19 cellular contexts compared by ENCODE assay signal in genomic region chr3:17065881-17066280, GRCh38.
"Had no signal": no experiment of that assay in that cellular context is flagged by ENCODE, and none has a peak within 500 bp of the region (broad histone marks: within the 10 kb centered on the region; RNA-seq: fewer than 3 reads in every experiment).

No MANE protein-coding gene starts in this region.

- H3K9me3 ChIP-seq: ascending aorta, heart left ventricle, neutrophil, transverse colon had no signal

- H3K27ac ChIP-seq: ascending aorta, epithelial cell of prostate, heart left ventricle, neutrophil, transverse colon had no signal

- H3K4me3 ChIP-seq: ascending aorta, heart left ventricle, transverse colon had no signal

- H3K4me1 ChIP-seq: ascending aorta had no signal

- FAIRE-seq: bronchial epithelial cell, small intestine had no signal

- H3K27me3 ChIP-seq: ascending aorta, heart left ventricle, neutrophil, transverse colon had no signal

- ATAC-seq: activated CD4-positive, CD25-positive, alpha-beta regulatory T cell treated with anti-CD3 and anti-CD28 coated beads, Interleukin-2, amount 50 U/mL, for 24 hours; activated CD8-positive, alpha-beta memory T cell treated with anti-CD3 and anti-CD28 coated beads, Interleukin-2, amount 10 ng/mL, durations not matched to agents 7 days and 5 days; activated CD8-positive, alpha-beta T cell treated with anti-CD3 and anti-CD28 coated beads for 36 hours; activated naive CD4-positive, alpha-beta T cell treated with anti-CD3 and anti-CD28 coated beads, Interleukin-2, amount 50 U/mL, for 72 hours; heart left ventricle; sciatic nerve; stimulated activated naive B cell treated with anti-CD40 and anti-IgM and Interleukin-4, amounts not matched to agents 10 μg/mL and 1 μg/mL and 100 μg/mL, for 72 hours had no signal

- DNase-seq: activated CD4-positive, alpha-beta T cell treated with anti-CD3 and anti-CD28 coated beads, Interleukin-2, amount 10 ng/mL, durations not matched to agents 24 days and 14 days; activated CD8-positive, alpha-beta memory T cell treated with anti-CD3 and anti-CD28 coated beads, Interleukin-2, amount 10 ng/mL, durations not matched to agents 7 days and 5 days; activated CD8-positive, alpha-beta T cell treated with anti-CD3 and anti-CD28 coated beads for 36 hours; activated T-cell treated with anti-CD3 and anti-CD28 coated beads for 4 hours; cortex of kidney; heart left ventricle; naive B cell; small intestine; stimulated activated CD4-positive, alpha-beta T cell treated with anti-CD3 and anti-CD28 coated beads, Interleukin-2, amount 100 ng/mL, for 24 hours; stimulated activated naive B cell treated with anti-CD40 and anti-IgM and Interleukin-4, amounts not matched to agents 10 μg/mL and 1 μg/mL and 100 μg/mL, for 72 hours; T1000; transverse colon had no signal
